18 cellular contexts compared by ENCODE assay signal in genomic region chr13:34967851-34968562, GRCh38.
DNase-seq lines count a peak whose midpoint lies in the region; ATAC-seq, FAIRE-seq and TF ChIP-seq lines count a peak whose summit lies in the region.
"Had no signal": no experiment of that assay in that cellular context is flagged by ENCODE, and none has a peak within 500 bp of the region (broad histone marks: within the 10 kb centered on the region; RNA-seq: fewer than 3 reads in every experiment).

No MANE protein-coding gene starts in this region.

- CTCF ChIA-PET in HEK293 (lab: Yijun Ruan, JAX), result interaction anchor here (0.6 kb wide), 1 partner anchor 27 kb away, joined by 3 read pairs; no protein-coding TSS in a partner anchor

- H3K4me3 ChIP-seq in HEK293 (ENCODE audit: low read depth, low read length), result no peak overlapping the region
- H3K4me3 ChIP-seq: upper lobe of right lung had no signal

- H3K4me1 ChIP-seq in HEK293 (ENCODE audit: control insufficient read depth, insufficient read depth, low read length), result peaks cover 3% of the 10 kb centered on the region; the same call in 1 of the 2 replicates
- H3K4me1 ChIP-seq: BE2C, upper lobe of right lung had no signal

- FAIRE-seq in RCC 7860 (lab: Jason Lieb, UNC), result peak; percentile 67

- no peak for TF ChIP-seq CTCF in HEK293 (tag by site-specific recombination; IDR thresholded peaks at IDR 0.05)

- DNase-seq in NCI-H146 (lab: John Stamatoyannopoulos, UW) (peak; percentile 70), RCC 7860 (ENCODE audit: low spot score) (peak; percentile 42), kidney tubule cell (ENCODE audit: low spot score) (peak; percentile 65), midbrain (lab: John Stamatoyannopoulos, UW) (no peak), pons (ENCODE audit: low spot score) (no peak)
- DNase-seq in stimulated activated naive CD4-positive, alpha-beta T cell treated with Interleukin-2 at 50 U/mL for 16 hours (lab: John Stamatoyannopoulos, UW), result no peak
- DNase-seq: activated CD4-positive, alpha-beta T cell treated with anti-CD3 and anti-CD28 coated beads for 1 hour; activated CD8-positive, alpha-beta memory T cell treated with anti-CD3 and anti-CD28 coated beads, Interleukin-2, amount 10 ng/mL, durations not matched to agents 7 days and 5 days; activated effector memory CD4-positive, alpha-beta T cell treated with Interleukin-2 at 50 U/mL for 16 hours; amygdala; BE2C; KG1; NCI-H187 treated with DMSO at 0.1 percent for 48 hours; stimulated activated naive CD8-positive, alpha-beta T cell treated with anti-CD3 and anti-CD28 coated beads, Interleukin-15, Interleukin-2, amounts not matched to agents 100 U/mL and 50 U/mL, for 24 hours; T-helper 9 cell; upper lobe of right lung had no signal

- no peak for ATAC-seq in HG03025 (IDR thresholded peaks at IDR 0.05; ENCODE audit: low FRiP score, unreplicated experiment)
- ATAC-seq: activated CD8-positive, alpha-beta memory T cell treated with anti-CD3 and anti-CD28 coated beads, Interleukin-2, amount 10 ng/mL, durations not matched to agents 7 days and 5 days; stimulated activated naive CD8-positive, alpha-beta T cell treated with anti-CD3 and anti-CD28 coated beads, Interleukin-15, Interleukin-2, amounts not matched to agents 100 U/mL and 50 U/mL, for 24 hours; upper lobe of right lung had no signal

- H3K9me3 ChIP-seq in HEK293 (ENCODE audit: control insufficient read depth, insufficient read depth, low read depth, low read length), result no peaks in the 10 kb centered on the region
- H3K9me3 ChIP-seq: BE2C, upper lobe of right lung had no signal

- no peak overlapping the region; the same call in 1 of the 2 replicates for H3K27ac ChIP-seq in HEK293 (ENCODE audit: extremely low read depth, low read depth, low read length)
- H3K27ac ChIP-seq: upper lobe of right lung had no signal

- POLR2A ChIA-PET in HEK293 (lab: Yijun Ruan, JAX), result no interaction called here

- no peaks in the 10 kb centered on the region for H3K36me3 ChIP-seq in HEK293 (ENCODE audit: control insufficient read depth in 2 of 2, insufficient read depth in 1 of 2, low read length in 2 of 2)
- H3K36me3 ChIP-seq: BE2C, upper lobe of right lung had no signal

TF ChIP-seq in HEK293, 187 proteins besides CTCF, POLR2A, EP300 and RAD21:
- TF ChIP-seq PRDM4 (tag by site-specific recombination; IDR thresholded peaks at IDR 0.05) (peak; percentile 91), ZNF335 (tag by site-specific recombination; conservative IDR thresholded peaks at IDR 0.05) (0 out of 2 replicates have a peak, but pooled peaks have one; percentile 27), ZNF473 (tag by site-specific recombination; IDR thresholded peaks at IDR 0.05) (no peak), ZFP3 (tag by site-specific recombination; IDR thresholded peaks at IDR 0.05; ENCODE audit: low read depth) (no peak), PRDM1 (tag by site-specific recombination; IDR thresholded peaks at IDR 0.05) (0 out of 2 replicates have a peak, but pooled peaks have one; percentile 42), ZNF521 (tag by site-specific recombination; IDR thresholded peaks at IDR 0.05) (no peak), MEIS1 (CRISPR knock-in tag; IDR thresholded peaks at IDR 0.05; ENCODE audit: borderline replicate concordance) (no peak), ZNF362 (tag by site-specific recombination; IDR thresholded peaks at IDR 0.05) (peak; percentile 43; the same call in 1 of the 2 replicates), SP7 (tag by site-specific recombination; IDR thresholded peaks at IDR 0.05) (peak; percentile 93), ZNF341 (tag by site-specific recombination; IDR thresholded peaks at IDR 0.05; ENCODE audit: low read depth) (peak; percentile 23; the same call in 1 of the 2 replicates), ZNF202 (tag by site-specific recombination; IDR thresholded peaks at IDR 0.05; ENCODE audit: borderline replicate concordance) (no peak), ZNF610 (tag by site-specific recombination; IDR thresholded peaks at IDR 0.05; ENCODE audit: borderline replicate concordance) (no peak), OSR2 (tag by site-specific recombination; IDR thresholded peaks at IDR 0.05) (peak; percentile 37), ZNF76 (tag by site-specific recombination; IDR thresholded peaks at IDR 0.05; ENCODE audit: borderline replicate concordance, low read depth) (no peak), GLIS1 (tag by site-specific recombination; IDR thresholded peaks at IDR 0.05) (no peak), ZNF624 (tag by site-specific recombination; IDR thresholded peaks at IDR 0.05) (no peak), PRDM6 (tag by site-specific recombination; IDR thresholded peaks at IDR 0.05) (peak; percentile 25; the same call in 1 of the 2 replicates), BCL11B (tag by site-specific recombination; IDR thresholded peaks at IDR 0.05; ENCODE audit: low read depth) (no peak)

Comparison
In these comparisons a context has a peak if more than half of its experiments do, and no peak if none do; other contexts are left out.
1. DNase-seq: peak in NCI-H146 (single experiment), RCC 7860 (single experiment) and kidney tubule cell (single experiment); none in midbrain (single experiment), pons (single experiment) and stimulated activated naive CD4-positive, alpha-beta T cell treated with Interleukin-2 at 50 U/mL for 16 hours (single experiment).